25 cellular contexts compared by ENCODE assay signal in genomic region chrX:50106051-50106450, GRCh38.
"Had no signal": no experiment of that assay in that cellular context is flagged by ENCODE, and none has a peak within 500 bp of the region (broad histone marks: within the 10 kb centered on the region; RNA-seq: fewer than 3 reads in every experiment).

No MANE protein-coding gene starts in this region.

- H3K27ac ChIP-seq: heart left ventricle, lower lobe of right lung, ovary, prostate gland, skin epidermis, thyroid gland, transverse colon, upper lobe of right lung had no signal

- H3K4me3 ChIP-seq: heart left ventricle, lower lobe of right lung, ovary, prostate gland, skin epidermis, thyroid gland, transverse colon, upper lobe of right lung had no signal

- H3K36me3 ChIP-seq: heart left ventricle, lower lobe of right lung, ovary, prostate gland, thyroid gland, transverse colon, upper lobe of right lung had no signal

- FAIRE-seq: keratinocyte, urothelium cell line had no signal

- H3K27me3 ChIP-seq: ovary, thyroid gland, transverse colon, upper lobe of right lung had no signal

- H3K4me1 ChIP-seq: heart left ventricle, lower lobe of right lung, prostate gland, thyroid gland, transverse colon, upper lobe of right lung had no signal

- DNase-seq: heart left ventricle; hippocampal formation; kidney glomerular epithelial cell; left cardiac atrium; left ventricle myocardium superior; lower lobe of right lung; mammary epithelial cell; mesenchymal stem cell; naive B cell; ovary; retina; right cardiac atrium; stimulated activated CD4-positive, alpha-beta T cell treated with anti-CD3 and anti-CD28 coated beads, Interleukin-4, amount 100 ng/mL, for 24 hours; stimulated activated naive CD4-positive, alpha-beta T cell; thyroid gland; transverse colon; upper lobe of right lung had no signal

- H3K9me3 ChIP-seq: heart left ventricle, lower lobe of right lung, ovary, prostate gland, thyroid gland, transverse colon, upper lobe of right lung had no signal

- ATAC-seq: heart left ventricle; left cardiac atrium; left lobe of liver; left ventricle myocardium superior; lower lobe of right lung; natural killer cell treated with Interleukin-12 subunit alpha and Interleukin-12 subunit beta and Interleukin-15 and Interleukin-18, amount 100 ng/mL, for 72 hours; right cardiac atrium; sciatic nerve; stimulated activated effector memory CD8-positive, alpha-beta T cell treated with anti-CD3 and anti-CD28 coated beads, Interleukin-12 subunit alpha, Interleukin-12 subunit beta, amount 100 ng/mL, for 72 hours; upper lobe of right lung had no signal
